8 cellular contexts compared by ENCODE assay signal in the genomic region with DNA sequence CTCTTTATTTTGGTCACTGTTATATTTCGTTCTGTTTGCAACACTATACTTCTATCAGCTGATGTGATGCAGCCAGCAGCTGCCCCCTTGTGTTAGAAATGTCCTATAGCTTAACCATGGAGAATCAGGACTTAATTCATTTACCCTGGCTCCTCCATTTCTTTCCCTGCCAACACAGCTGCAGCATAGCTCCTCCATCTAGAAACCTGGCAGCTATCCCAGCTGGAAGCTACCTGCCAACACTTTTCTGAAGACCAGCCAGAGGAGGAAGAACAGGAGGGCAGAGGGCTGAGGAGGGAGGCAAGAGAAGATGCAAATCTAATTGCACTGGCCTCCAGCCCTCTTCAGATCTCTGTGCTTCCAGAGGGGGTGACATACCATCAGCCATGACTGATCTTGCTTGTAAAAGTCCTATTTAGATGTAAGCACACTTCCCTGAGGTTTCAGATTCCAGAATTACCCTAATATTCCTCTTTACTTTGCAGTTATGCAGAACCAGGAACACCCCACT.
DNase-seq lines count a peak whose midpoint lies in the region; ATAC-seq and TF ChIP-seq lines count a peak whose summit lies in the region.

No MANE protein-coding gene starts in this region.

- no peak overlapping the region for H3K4me3 ChIP-seq in brain microvascular endothelial cell (ENCODE audit: low read depth, low read length)
- no peak overlapping the region for H3K4me3 ChIP-seq in iPS DF 6.9 (ENCODE audit: low read length)
- H3K4me3 ChIP-seq in smooth muscle cell, result no peak overlapping the region

- H3K9me3 ChIP-seq in iPS DF 6.9 (ENCODE audit: control insufficient read depth, insufficient read depth, low read length), result no peaks in the 10 kb centered on the region
- H3K9me3 ChIP-seq in smooth muscle cell (replicated peaks; ENCODE audit: low read depth), result no peaks in the 10 kb centered on the region

- H3F3A ChIP-seq in smooth muscle cell (ENCODE audit: low read depth), result peaks cover 8% of the 10 kb centered on the region

- peak; percentile 85 for DNase-seq in COR-L47 (lab: John Stamatoyannopoulos, UW)
- DNase-seq in NCI-H524 treated with DMSO at 0.1 percent for 48 hours (lab: John Stamatoyannopoulos, UW), result peak; percentile 52
- peak; percentile 73 for DNase-seq in brain microvascular endothelial cell
- peak; percentile 4 for DNase-seq in iPS DF 6.9 (ENCODE audit: low read depth, low spot score)
- DNase-seq in smooth muscle cell (lab: John Stamatoyannopoulos, UW; ENCODE audit: unreplicated experiment), result no peak
- no peak for DNase-seq in mesenteric fat pad (ENCODE audit: low spot score)

- no peaks in the 10 kb centered on the region for H3K79me2 ChIP-seq in smooth muscle cell (ENCODE audit: low read depth)

- peak; percentile 51 for ATAC-seq in HG02870 (IDR thresholded peaks at IDR 0.05; ENCODE audit: unreplicated experiment)
- no peak for ATAC-seq in HG03139 (IDR thresholded peaks at IDR 0.05; ENCODE audit: unreplicated experiment)

- TF ChIP-seq CTCF in brain microvascular endothelial cell (IDR thresholded peaks at IDR 0.05; ENCODE audit: low read depth, low read length, missing control alignments) (peak; percentile 84), smooth muscle cell (IDR thresholded peaks at IDR 0.05; ENCODE audit: borderline replicate concordance, insufficient read depth, poor library complexity, severe bottlenecking) (peak; percentile 77)

- no peak overlapping the region for H3K27ac ChIP-seq in brain microvascular endothelial cell
- no peak overlapping the region for H3K27ac ChIP-seq in iPS DF 6.9 (ENCODE audit: low read length)
- peak overlapping the region; percentile 2 for H3K27ac ChIP-seq in smooth muscle cell (ENCODE audit: low read depth)

- H2AFZ ChIP-seq in smooth muscle cell (ENCODE audit: low read depth), result no peak overlapping the region

- H3K9ac ChIP-seq in smooth muscle cell (ENCODE audit: low read depth), result no peak overlapping the region

- no peaks in the 10 kb centered on the region for H3K27me3 ChIP-seq in brain microvascular endothelial cell (replicated peaks)
- H3K27me3 ChIP-seq in iPS DF 6.9 (ENCODE audit: control insufficient read depth, insufficient read depth, low read length), result no peaks in the 10 kb centered on the region
- H3K27me3 ChIP-seq in smooth muscle cell (ENCODE audit: low read depth), result no peaks in the 10 kb centered on the region

- H3K4me1 ChIP-seq in iPS DF 6.9 (ENCODE audit: control insufficient read depth, insufficient read depth, low read length) (peaks cover 1% of the 10 kb centered on the region; the same call in 1 of the 2 replicates), smooth muscle cell (ENCODE audit: low read depth) (peaks cover 9% of the 10 kb centered on the region)

- peak overlapping the region; percentile 67 for H3K4me2 ChIP-seq in smooth muscle cell

- H4K20me1 ChIP-seq in smooth muscle cell (ENCODE audit: low read depth), result no peaks in the 10 kb centered on the region

- WGBS in iPS DF 6.9 (ENCODE audit: insufficient coverage, insufficient read length), result no CpG with 5 or more reads among the region's 1 CpG
- WGBS in smooth muscle cell (ENCODE audit: low lambda C conversion rate), result 20% methylated on average over 1 of the region's 1 CpG

- H3K36me3 ChIP-seq in brain microvascular endothelial cell (replicated peaks) (no peaks in the 10 kb centered on the region), iPS DF 6.9 (ENCODE audit: control insufficient read depth, insufficient read depth, low read length) (no peaks in the 10 kb centered on the region), smooth muscle cell (ENCODE audit: low read depth) (no peaks in the 10 kb centered on the region)

- in situ Hi-C loops in brain microvascular endothelial cell (cut with HindIII; ENCODE audit: low pct_ligation_motif_present, low sequenced_read_pairs), result no loop called here

Comparison
In these comparisons a context has a peak if more than half of its experiments do, and no peak if none do; other contexts are left out.
1. DNase-seq: peak in COR-L47 (single experiment), NCI-H524 treated with DMSO at 0.1 percent for 48 hours (single experiment), brain microvascular endothelial cell (single experiment) and iPS DF 6.9 (single experiment); none in smooth muscle cell (single experiment) and mesenteric fat pad (single experiment).